8 cellular contexts compared by ENCODE assay signal in the genomic region with DNA sequence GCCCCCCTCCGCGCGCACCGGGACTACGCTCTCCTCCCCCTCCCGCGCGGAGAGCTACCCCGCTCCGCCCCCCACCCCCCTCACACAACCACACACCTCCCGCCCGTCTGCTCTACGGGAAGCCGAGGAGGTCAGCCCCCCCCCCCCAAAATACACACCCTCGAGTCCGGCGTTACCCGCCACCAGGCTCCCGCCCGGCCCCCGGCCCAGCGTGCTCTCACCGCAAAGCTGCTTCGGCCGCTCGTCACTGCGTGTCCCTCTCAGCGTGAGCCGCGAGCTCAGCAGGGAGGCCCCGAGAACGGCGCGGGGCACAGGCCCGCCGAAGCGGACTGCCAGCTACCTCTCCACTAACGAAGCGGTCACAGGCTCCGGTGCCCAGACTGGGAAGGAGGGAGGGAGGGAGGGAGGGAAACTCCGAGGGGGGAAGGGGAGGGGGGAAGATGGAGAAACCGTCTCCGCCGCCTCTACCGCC. TPM values are rescaled to one million over a fixed set of nuclear protein-coding genes. Genes with fewer than 3 reads are reported as not detected.
DNase-seq lines count a peak whose midpoint lies in the region; ATAC-seq and TF ChIP-seq lines count a peak whose summit lies in the region.

No MANE protein-coding gene starts in this region.

- POLR2A ChIA-PET in RWPE1 (lab: Yijun Ruan, JAX; ENCODE audit: low non-redundant PET) = interaction anchor here (0.6 to 1.6 kb wide), 3 partner anchors 38 to 83 kb away, joined by 3 to 8 read pairs (median 3); a partner anchor contains a TSS

- H3K4me1 ChIP-seq in DOHH2 (ENCODE audit: control insufficient read depth, low read length) (peaks cover 55% of the 10 kb centered on the region), esophagus squamous epithelium (peaks cover 10 to 58% (median 14%) of the 10 kb centered on the region in 3 donors), parathyroid adenoma (peaks cover 3% of the 10 kb centered on the region)

- peak overlapping the region; percentile 63 for H3K4me2 ChIP-seq in DOHH2 (ENCODE audit: low read length)
- H3K4me2 ChIP-seq in parathyroid adenoma (ENCODE audit: low read length) = peak overlapping the region; percentile 60

- H3K27ac ChIP-seq in DOHH2 (ENCODE audit: low read depth, low read length) (peak overlapping the region; percentile 84), RWPE1 (peak overlapping the region; percentile 99), esophagus squamous epithelium (peak overlapping the region; percentile 94 to 100 (median 100)), parathyroid adenoma (peak overlapping the region; percentile 97)

- H3K36me3 ChIP-seq in DOHH2 (ENCODE audit: control insufficient read depth, low read length) (peaks cover 25% of the 10 kb centered on the region), esophagus squamous epithelium (peaks cover 0 to 15% (median 0%) of the 10 kb centered on the region in 3 donors), parathyroid adenoma (ENCODE audit: control insufficient read depth, insufficient read depth, low read length) (no peaks in the 10 kb centered on the region)

- CTCF ChIA-PET in RWPE1 (lab: Yijun Ruan, JAX) = no interaction called here

- H3K9me3 ChIP-seq in DOHH2 (ENCODE audit: control insufficient read depth, insufficient read depth, low read length) (no peaks in the 10 kb centered on the region), esophagus squamous epithelium (no peaks in the 10 kb centered on the region), parathyroid adenoma (ENCODE audit: control insufficient read depth, low read length) (no peaks in the 10 kb centered on the region)

- peak overlapping the region; percentile 53 for H3K9ac ChIP-seq in parathyroid adenoma

- TF ChIP-seq POLR2A in esophagus squamous epithelium (IDR thresholded peaks at IDR 0.05) = no peak

- no CpG with 5 or more reads among the region's 45 CpGs for WGBS in esophagus squamous epithelium, 2 donors

- TF ChIP-seq CTCF in DOHH2 (IDR thresholded peaks at IDR 0.05; ENCODE audit: low read depth, low read length, poor library complexity, severe bottlenecking) (no peak), RWPE1 (conservative IDR thresholded peaks at IDR 0.05; ENCODE audit: low read depth) (no peak), esophagus squamous epithelium (IDR thresholded peaks at IDR 0.05) (no peak), parathyroid adenoma (IDR thresholded peaks at IDR 0.05) (no peak)

- intact Hi-C loops in esophagus squamous epithelium (cut with DNase I) = no loop called here
- intact Hi-C loops in posterior vena cava (cut with DNase I) = no loop called here

- DNase-seq in RWPE1 (ENCODE audit: low spot score) (no peak), esophagus squamous epithelium (lab: John Stamatoyannopoulos, UW) (peak; percentile 77), H4 (ENCODE audit: low spot score) (no peak), posterior vena cava (ENCODE audit: low spot score) (no peak)

- H3K27me3 ChIP-seq in DOHH2 (ENCODE audit: control insufficient read depth, low read length) = no peaks in the 10 kb centered on the region
- no peaks in the 10 kb centered on the region for H3K27me3 ChIP-seq in esophagus squamous epithelium
- no peaks in the 10 kb centered on the region for H3K27me3 ChIP-seq in parathyroid adenoma (ENCODE audit: control insufficient read depth, insufficient read depth, low read length)

- peaks cover 29% of the 10 kb centered on the region for H4K20me1 ChIP-seq in DOHH2 (ENCODE audit: control insufficient read depth, insufficient read depth, low read depth, low read length)

- H3K79me2 ChIP-seq in DOHH2 (ENCODE audit: control insufficient read depth, low read length) (peaks cover 58% of the 10 kb centered on the region), parathyroid adenoma (peaks cover 6% of the 10 kb centered on the region)

- peaks cover 33% of the 10 kb centered on the region for H3F3A ChIP-seq in DOHH2 (ENCODE audit: control insufficient read depth, insufficient read depth)

- no peak for ATAC-seq in activated CD4-positive, CD25-positive, alpha-beta regulatory T cell treated with anti-CD3 and anti-CD28 coated beads, Interleukin-2, amount 50 U/mL, for 24 hours
- ATAC-seq in HG03354 (IDR thresholded peaks at IDR 0.05; ENCODE audit: poor library complexity, severe bottlenecking, unreplicated experiment) = no peak

- H2AFZ ChIP-seq in parathyroid adenoma = no peak overlapping the region

- no peaks in the 10 kb centered on the region for H3K9me2 ChIP-seq in DOHH2 (replicated peaks; ENCODE audit: control insufficient read depth, low read length)

- H3K4me3 ChIP-seq in DOHH2 (ENCODE audit: low read length) (peak overlapping the region; percentile 85), esophagus squamous epithelium (peak overlapping the region; percentile 79 to 98 (median 88)), parathyroid adenoma (ENCODE audit: low read depth, low read length) (peak overlapping the region; percentile 88)

RNA-seq across cellular contexts. Expression of a gene that starts 0.3 kb away (rescaled TPM):
- total RNA-seq in esophagus squamous epithelium (10 to 100 TPM; 22.3 to 49.8 (median 26.0) TPM), posterior vena cava (10 to 100 TPM; 47.8 to 47.9 TPM)
- total RNA-seq in H4 (2014; rRNA removed; shearing (Covaris generic)) = 23.9 and 24.4 TPM in 2 replicates
